In genomic region chr14:24070285-24071143, GRCh38 we compare ENCODE assay signal across 1 cellular context.
TF ChIP-seq lines count a peak whose summit lies in the region.

No MANE protein-coding gene starts in this region.

TF ChIP-seq in H1, 55 proteins besides CTCF, POLR2A, EP300 and RAD21:
- TF ChIP-seq SP4 (IDR thresholded peaks at IDR 0.05; ENCODE audit: low read length) (no peak), CBX8 (IDR thresholded peaks at IDR 0.05; ENCODE audit: borderline replicate concordance, low read depth, low read length) (no peak), GABPA (IDR thresholded peaks at IDR 0.05; ENCODE audit: borderline replicate concordance, insufficient read depth, low read length) (no peak), BRCA1 (IDR thresholded peaks at IDR 0.05; ENCODE audit: low read depth, low read length) (no peak), BCL11A (IDR thresholded peaks at IDR 0.05; ENCODE audit: low read depth in 2 of 2, low read length in 2 of 2) (no peak), CHD7 (IDR thresholded peaks at IDR 0.05; ENCODE audit: insufficient replicate concordance, low read length) (no peak), SIN3A (conservative IDR thresholded peaks at IDR 0.05 in 1 of 2, IDR thresholded peaks at IDR 0.05 in 1 of 2; ENCODE audit: low read depth in 1 of 2, low read length in 2 of 2) (no peak), NRF1 (IDR thresholded peaks at IDR 0.05; ENCODE audit: low read depth, low read length) (no peak), RXRA (IDR thresholded peaks at IDR 0.05; ENCODE audit: insufficient read depth, low read depth, low read length) (no peak), PHF8 (conservative IDR thresholded peaks at IDR 0.05; ENCODE audit: low read depth, low read length) (no peak), RFX5 (IDR thresholded peaks at IDR 0.05; ENCODE audit: borderline replicate concordance, low read depth, low read length) (no peak)
TF ChIP-seq in H1: peak in this region for 0.
